Comparison of ENCODE assay signal across 9 cellular contexts in genomic region chr11:2987881-2988280, GRCh38. TPM values are rescaled to one million over a fixed set of nuclear protein-coding genes. Genes with fewer than 3 reads are reported as not detected.
DNase-seq lines count a peak whose midpoint lies in the region; TF ChIP-seq lines count a peak whose summit lies in the region.
"Had no signal": no experiment of that assay in that cellular context is flagged by ENCODE, and none has a peak within 500 bp of the region (broad histone marks: within the 10 kb centered on the region; RNA-seq: fewer than 3 reads in every experiment).

No MANE protein-coding gene starts in this region.

- intact Hi-C loops in prostate gland (cut with DNase I): no loop called here

- TF ChIP-seq POLR2A in prostate gland (IDR thresholded peaks at IDR 0.05): no peak

- peaks cover 78% of the 10 kb centered on the region for H3K36me3 ChIP-seq in DOHH2 (ENCODE audit: control insufficient read depth, low read length)
- no peaks in the 10 kb centered on the region for H3K36me3 ChIP-seq in prostate gland
- H3K36me3 ChIP-seq: pancreas had no signal

- H3K4me1 ChIP-seq in DOHH2 (ENCODE audit: control insufficient read depth, low read length): peaks cover 36% of the 10 kb centered on the region
- peaks cover 15% of the 10 kb centered on the region for H3K4me1 ChIP-seq in prostate gland (replicated peaks)

- H3K4me3 ChIP-seq in DOHH2 (ENCODE audit: low read length) (peak overlapping the region; percentile 87; the same call in 1 of the 2 replicates), prostate gland (no peak overlapping the region)

- H3K27me3 ChIP-seq in DOHH2 (ENCODE audit: control insufficient read depth, low read length) (no peaks in the 10 kb centered on the region), prostate gland (replicated peaks; ENCODE audit: insufficient read depth) (no peaks in the 10 kb centered on the region)
- H3K27me3 ChIP-seq: pancreas had no signal

- H4K20me1 ChIP-seq in DOHH2 (ENCODE audit: control insufficient read depth, insufficient read depth, low read depth, low read length): peaks cover 50% of the 10 kb centered on the region

- H3K9me2 ChIP-seq in DOHH2 (replicated peaks; ENCODE audit: control insufficient read depth, low read length): no peaks in the 10 kb centered on the region

- no peaks in the 10 kb centered on the region for H3K9me3 ChIP-seq in DOHH2 (ENCODE audit: control insufficient read depth, insufficient read depth, low read length)
- H3K9me3 ChIP-seq in prostate gland: no peaks in the 10 kb centered on the region
- H3K9me3 ChIP-seq: pancreas had no signal

- peak overlapping the region; percentile 77 for H3K4me2 ChIP-seq in DOHH2 (ENCODE audit: low read length)

- DNase-seq in activated CD4-positive, alpha-beta T cell treated with anti-CD3 and anti-CD28 coated beads, Interleukin-2, amount 50 U/mL, for 1 hour: peak; percentile 41
- peak; percentile 10 for DNase-seq in effector CD8-positive, alpha-beta T cell (lab: John Stamatoyannopoulos, UW)
- DNase-seq in prostate gland (ENCODE audit: low spot score) (no peak), NCI-H2081 (lab: John Stamatoyannopoulos, UW) (no peak), DMS153 (lab: John Stamatoyannopoulos, UW) (no peak), glomerular visceral epithelial cell (ENCODE audit: extremely low spot score) (no peak), DMS114 treated with DMSO at 0.1 percent for 48 hours (lab: John Stamatoyannopoulos, UW; ENCODE audit: unreplicated experiment) (no peak)
- DNase-seq: pancreas had no signal

- no peak for TF ChIP-seq CTCF in DOHH2 (IDR thresholded peaks at IDR 0.05; ENCODE audit: low read depth, low read length, poor library complexity, severe bottlenecking)
- TF ChIP-seq CTCF in prostate gland (IDR thresholded peaks at IDR 0.05): no peak

- no peaks in the 10 kb centered on the region for H3F3A ChIP-seq in DOHH2 (ENCODE audit: control insufficient read depth, insufficient read depth)

- H3K79me2 ChIP-seq in DOHH2 (ENCODE audit: control insufficient read depth, low read length): peaks cover 92% of the 10 kb centered on the region

- WGBS in prostate gland: 41% methylated on average over 5 of the region's 5 CpGs

- H3K27ac ChIP-seq in DOHH2 (ENCODE audit: low read depth, low read length): no peak overlapping the region
- peak overlapping the region; percentile 24 to 42 for H3K27ac ChIP-seq in prostate gland

RNA-seq across cellular contexts. Expression of gene NAP1L4, which starts 4.2 kb away (rescaled TPM):
- total RNA-seq in prostate gland: 100 to 1,000 TPM; 103 to 131 TPM

RNA-seq across cellular contexts. Expression of gene PHLDA2, which starts 58.7 kb away (rescaled TPM):
- total RNA-seq in prostate gland: 10 to 100 TPM; 12.4 to 20.4 TPM

Comparison
In these comparisons a context has a peak if more than half of its experiments do, and no peak if none do; other contexts are left out.
1. DNase-seq: peak in activated CD4-positive, alpha-beta T cell treated with anti-CD3 and anti-CD28 coated beads, Interleukin-2, amount 50 U/mL, for 1 hour (single experiment) and effector CD8-positive, alpha-beta T cell (single experiment); none in prostate gland (single experiment), NCI-H2081 (0 of 2), DMS153 (single experiment), glomerular visceral epithelial cell (single experiment) and DMS114 treated with DMSO at 0.1 percent for 48 hours (single experiment).